ENCODE assay signal across 13 cellular contexts in the genomic region with DNA sequence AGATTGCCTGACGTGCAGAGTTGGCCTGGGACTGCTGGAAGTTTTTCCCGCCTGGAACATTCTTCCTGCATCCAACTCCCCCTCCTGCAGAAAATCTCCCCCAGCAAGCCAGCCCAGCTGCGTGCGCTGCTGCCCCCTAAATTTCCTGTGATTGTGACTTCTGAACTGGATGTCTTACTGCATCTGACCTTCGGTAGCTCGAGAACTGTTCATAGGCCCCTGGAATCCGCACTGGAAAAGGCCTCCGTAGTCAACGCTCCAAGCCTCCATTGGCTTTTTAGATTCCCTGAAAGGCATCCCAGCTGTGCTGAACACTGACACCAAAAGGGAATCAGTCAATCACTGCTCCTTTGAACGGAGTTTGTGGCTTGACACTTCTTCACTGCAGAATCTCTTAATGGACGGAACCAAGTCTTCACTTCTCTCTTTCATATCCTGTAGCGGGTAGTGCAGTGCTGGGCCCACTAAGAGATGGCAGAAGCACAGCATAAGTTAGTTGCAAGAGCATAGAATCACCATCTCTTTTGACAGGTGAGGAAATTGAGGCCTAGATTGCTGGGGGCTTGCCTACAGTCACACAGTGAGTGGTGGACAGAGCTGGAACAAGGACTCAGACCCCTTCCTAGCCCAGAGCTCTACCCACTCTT. TPM values are rescaled to one million over a fixed set of nuclear protein-coding genes. Genes with fewer than 3 reads are reported as not detected.
DNase-seq lines count a peak whose midpoint lies in the region; ATAC-seq and TF ChIP-seq lines count a peak whose summit lies in the region.
"Had no signal": no experiment of that assay in that cellular context is flagged by ENCODE, and none has a peak within 500 bp of the region (broad histone marks: within the 10 kb centered on the region; RNA-seq: fewer than 3 reads in every experiment).

No MANE protein-coding gene starts in this region.

- H2AFZ ChIP-seq in H9 (ENCODE audit: low read length) = no peak overlapping the region
- H2AFZ ChIP-seq: GM23248 had no signal

- H3K36me3 Mint-ChIP-seq in H9 (ENCODE audit: insufficient read depth in 1 of 3, low read depth in 3 of 3) = no peaks in the 10 kb centered on the region
- H3K36me3 Mint-ChIP-seq in memory B cell = peaks cover 1% of the 10 kb centered on the region
- no peaks in the 10 kb centered on the region for H3K36me3 Mint-ChIP-seq in activated T-helper 1 cell treated with anti-CD3 and anti-CD28 coated beads, Interleukin-12 subunit alpha, Interleukin-12 subunit beta, Interleukin-2, Interleukin-4 antibody, amounts not matched to agents 30 ng/mL and 10 ng/mL and 1 ng/mL, durations not matched to agents 14 hours and 24 hours and 36 hours (ENCODE audit: low read depth)

- H3K4me3 Mint-ChIP-seq in H9 (no peak overlapping the region; a peak in 1 of 5 replicates), memory B cell (no peak overlapping the region)
- no peak overlapping the region for H3K4me3 Mint-ChIP-seq in activated T-helper 1 cell treated with anti-CD3 and anti-CD28 coated beads, Interleukin-12 subunit alpha, Interleukin-12 subunit beta, Interleukin-2, Interleukin-4 antibody, amounts not matched to agents 30 ng/mL and 10 ng/mL and 1 ng/mL, durations not matched to agents 14 hours and 24 hours and 36 hours
- no peak overlapping the region for H3K4me3 Mint-ChIP-seq in stimulated activated naive CD8-positive, alpha-beta T cell treated with anti-CD3 and anti-CD28 coated beads, Interleukin-15, amount 100 ng/mL, for 72 hours
- H3K4me3 Mint-ChIP-seq: CD4-positive, alpha-beta T cell had no signal

- no peak overlapping the region for H2BK5ac ChIP-seq in H9 (ENCODE audit: insufficient read length, low read length)

- peak overlapping the region; percentile 32 for H3K23ac ChIP-seq in H9 (ENCODE audit: insufficient read length, low read depth, low read length)

- H3K9me3 Mint-ChIP-seq in H9 = peaks cover 0 to 4% of the 10 kb centered on the region in 2 experiments; a peak in 1 of 5 replicates
- H3K9me3 Mint-ChIP-seq in memory B cell = no peaks in the 10 kb centered on the region
- no peaks in the 10 kb centered on the region for H3K9me3 Mint-ChIP-seq in activated T-helper 1 cell treated with anti-CD3 and anti-CD28 coated beads, Interleukin-12 subunit alpha, Interleukin-12 subunit beta, Interleukin-2, Interleukin-4 antibody, amounts not matched to agents 30 ng/mL and 10 ng/mL and 1 ng/mL, durations not matched to agents 14 hours and 24 hours and 36 hours
- H3K9me3 Mint-ChIP-seq in stimulated activated naive CD8-positive, alpha-beta T cell treated with anti-CD3 and anti-CD28 coated beads, Interleukin-15, amount 100 ng/mL, for 72 hours = no peaks in the 10 kb centered on the region

- H3T11ph ChIP-seq in H9 (ENCODE audit: low read length) = no peak overlapping the region

- H2AK5ac ChIP-seq in H9 (ENCODE audit: insufficient read length, low read length) = no peak overlapping the region

- H3K9me3 ChIP-seq in BLaER1 = peaks cover 9% of the 10 kb centered on the region
- H3K9me3 ChIP-seq in H9 (ENCODE audit: control insufficient read depth, low read depth, low read length) = no peaks in the 10 kb centered on the region
- peaks cover 0 to 2% (median 0%) of the 10 kb centered on the region in 3 donors for H3K9me3 ChIP-seq in skeletal muscle tissue (ENCODE audit: control insufficient read depth in 3 of 3, low read length in 3 of 3)

- DNase-seq in H9 (no peak), memory B cell (ENCODE audit: low spot score in 2 of 2) (no peak), putamen (ENCODE audit: low spot score) (no peak)
- no peak for DNase-seq in activated T-helper 1 cell treated with anti-CD3 and anti-CD28 coated beads, Interleukin-12 subunit alpha, Interleukin-12 subunit beta, Interleukin-2, Interleukin-4 antibody, amounts not matched to agents 30 ng/mL and 10 ng/mL and 1 ng/mL, durations not matched to agents 14 hours and 24 hours and 36 hours (ENCODE audit: low spot score)
- no peak for DNase-seq in stimulated activated naive CD8-positive, alpha-beta T cell treated with anti-CD3 and anti-CD28 coated beads, Interleukin-15, amount 100 ng/mL, for 72 hours
- DNase-seq: CD4-positive, alpha-beta T cell; GM23248; NCI-H1417 treated with DMSO at 0.1 percent for 48 hours; NCI-H1930; NCI-H2171 treated with DMSO at 0.1 percent for 48 hours; NCI-H748 treated with DMSO at 0.1 percent for 48 hours had no signal

- WGBS in H9 (ENCODE audit: extremely low coverage, insufficient read length, low lambda C conversion rate) = no CpG with 5 or more reads among the region's 12 CpGs

- H3K79me1 ChIP-seq in H9 (ENCODE audit: insufficient read depth, low read depth, low read length, poor library complexity, severe bottlenecking) = no peaks in the 10 kb centered on the region

- H3K14ac ChIP-seq in H9 (ENCODE audit: insufficient read depth, low read length) = no peak overlapping the region

- H3K4me1 ChIP-seq in BLaER1 (peaks cover 93% of the 10 kb centered on the region), H9 (ENCODE audit: insufficient read depth, low read length) (peaks cover 3% of the 10 kb centered on the region; the same call in 1 of the 2 replicates), skeletal muscle tissue (ENCODE audit: control insufficient read depth in 3 of 3, insufficient read depth in 3 of 3, low read length in 3 of 3) (peaks cover 0 to 8% (median 0%) of the 10 kb centered on the region in 3 donors)

- H3K56ac ChIP-seq in H9 (ENCODE audit: insufficient read length, low read depth, low read length) = no peak overlapping the region

- H2BK15ac ChIP-seq in H9 (ENCODE audit: low read depth, low read length) = no peak overlapping the region

- no peak overlapping the region for H4K5ac ChIP-seq in H9 (ENCODE audit: insufficient read length, low read depth, low read length)

- H3K4me2 ChIP-seq in BLaER1 (peak overlapping the region; percentile 92), H9 (ENCODE audit: insufficient read depth, insufficient read length, low read length) (no peak overlapping the region)

- H3K36me3 ChIP-seq in BLaER1 (no peaks in the 10 kb centered on the region), skeletal muscle tissue (ENCODE audit: control insufficient read depth in 3 of 3, insufficient read depth in 3 of 3, low read length in 3 of 3) (no peaks in the 10 kb centered on the region)

- H4K91ac ChIP-seq in H9 (ENCODE audit: insufficient read length, low read depth, low read length) = no peak overlapping the region

- peaks cover 10 to 21% of the 10 kb centered on the region in 2 experiments for H3K4me1 Mint-ChIP-seq in H9
- H3K4me1 Mint-ChIP-seq in memory B cell = peaks cover 16% of the 10 kb centered on the region
- H3K4me1 Mint-ChIP-seq in activated T-helper 1 cell treated with anti-CD3 and anti-CD28 coated beads, Interleukin-12 subunit alpha, Interleukin-12 subunit beta, Interleukin-2, Interleukin-4 antibody, amounts not matched to agents 30 ng/mL and 10 ng/mL and 1 ng/mL, durations not matched to agents 14 hours and 24 hours and 36 hours (ENCODE audit: low read depth) = no peaks in the 10 kb centered on the region
- no peaks in the 10 kb centered on the region for H3K4me1 Mint-ChIP-seq in stimulated activated naive CD8-positive, alpha-beta T cell treated with anti-CD3 and anti-CD28 coated beads, Interleukin-15, amount 100 ng/mL, for 72 hours

- peak; percentile 79 for ATAC-seq in memory B cell (ENCODE audit: low read depth)
- no peak for ATAC-seq in stimulated activated naive CD8-positive, alpha-beta T cell treated with anti-CD3 and anti-CD28 coated beads, Interleukin-15, amount 100 ng/mL, for 72 hours

- H3K23me2 ChIP-seq in H9 (ENCODE audit: insufficient read length, low read depth, low read length, poor library complexity, severe bottlenecking) = no peaks in the 10 kb centered on the region

- H4K20me1 ChIP-seq in BLaER1 (no peaks in the 10 kb centered on the region), H9 (ENCODE audit: control insufficient read depth, insufficient read depth, insufficient read length) (no peaks in the 10 kb centered on the region)

- peak overlapping the region; percentile 70; the same call in 1 of the 2 replicates for H3K9ac ChIP-seq in BLaER1
- H3K9ac ChIP-seq in H9 (ENCODE audit: extremely low read depth, insufficient read length, low read length) = no peak overlapping the region
- H3K9ac ChIP-seq in skeletal muscle tissue (ENCODE audit: low read depth in 1 of 3, low read length in 3 of 3) = no peak overlapping the region
- H3K9ac ChIP-seq: GM23248 had no signal

- H3K4me3 ChIP-seq in BLaER1 = no peak overlapping the region
- no peak overlapping the region for H3K4me3 ChIP-seq in skeletal muscle tissue (ENCODE audit: low read length in 3 of 3)
- H3K4me3 ChIP-seq: GM23248 had no signal

- no peak overlapping the region for H4K8ac ChIP-seq in H9 (replicated peaks; ENCODE audit: insufficient read length, low read depth, low read length)

- no peak for TF ChIP-seq CTCF in H9 (conservative IDR thresholded peaks at IDR 0.05)

- no peak overlapping the region for H2BK12ac ChIP-seq in H9 (ENCODE audit: insufficient read length, low read depth, low read length)

- no peak overlapping the region for H3K4ac ChIP-seq in H9 (ENCODE audit: low read depth, low read length)

- H3K18ac ChIP-seq in H9 (ENCODE audit: insufficient read length, low read depth, low read length) = no peak overlapping the region

- H3K27me3 Mint-ChIP-seq in H9 (ENCODE audit: low read depth) (peaks cover 16% of the 10 kb centered on the region), memory B cell (peaks cover 6% of the 10 kb centered on the region)
- H3K27me3 Mint-ChIP-seq in activated T-helper 1 cell treated with anti-CD3 and anti-CD28 coated beads, Interleukin-12 subunit alpha, Interleukin-12 subunit beta, Interleukin-2, Interleukin-4 antibody, amounts not matched to agents 30 ng/mL and 10 ng/mL and 1 ng/mL, durations not matched to agents 14 hours and 24 hours and 36 hours (ENCODE audit: insufficient read depth) = peaks cover 6% of the 10 kb centered on the region
- H3K27me3 Mint-ChIP-seq in stimulated activated naive CD8-positive, alpha-beta T cell treated with anti-CD3 and anti-CD28 coated beads, Interleukin-15, amount 100 ng/mL, for 72 hours = peaks cover 18% of the 10 kb centered on the region

- H3K79me2 ChIP-seq in H9 (ENCODE audit: insufficient read depth, low read length) = no peaks in the 10 kb centered on the region

- H2BK120ac ChIP-seq in H9 (ENCODE audit: low read depth, low read length, poor library complexity, severe bottlenecking) = no peak overlapping the region

- H3K27me3 ChIP-seq in BLaER1 (no peaks in the 10 kb centered on the region), H9 (ENCODE audit: insufficient read depth, low read length) (no peaks in the 10 kb centered on the region), skeletal muscle tissue (ENCODE audit: control insufficient read depth in 3 of 3, insufficient read depth in 3 of 3, low read length in 3 of 3) (peaks cover 0 to 6% (median 5%) of the 10 kb centered on the region in 3 donors)

- intact Hi-C loops in activated T-helper 1 cell treated with anti-CD3 and anti-CD28 coated beads, Interleukin-12 subunit alpha, Interleukin-12 subunit beta, Interleukin-2, Interleukin-4 antibody, amounts not matched to agents 30 ng/mL and 10 ng/mL and 1 ng/mL, durations not matched to agents 14 hours and 24 hours and 36 hours (cut with micrococcal nuclease) = no loop called here

- H2BK20ac ChIP-seq in H9 (ENCODE audit: low read depth, low read length, poor library complexity, severe bottlenecking) = no peak overlapping the region

- peak overlapping the region; percentile 80 for H3K27ac ChIP-seq in BLaER1
- no peak overlapping the region for H3K27ac ChIP-seq in H9 (ENCODE audit: insufficient read length, low read depth, low read length)
- H3K27ac ChIP-seq in skeletal muscle tissue (ENCODE audit: low read depth, low read length) = peak overlapping the region; percentile 21
- H3K27ac ChIP-seq: GM23248 had no signal

- H3K27ac Mint-ChIP-seq in H9 (peak overlapping the region in 2 of 3 experiments; percentile 24 to 52; a peak in 4 of 7 replicates), memory B cell (no peak overlapping the region)
- H3K27ac Mint-ChIP-seq in activated T-helper 1 cell treated with anti-CD3 and anti-CD28 coated beads, Interleukin-12 subunit alpha, Interleukin-12 subunit beta, Interleukin-2, Interleukin-4 antibody, amounts not matched to agents 30 ng/mL and 10 ng/mL and 1 ng/mL, durations not matched to agents 14 hours and 24 hours and 36 hours = no peak overlapping the region
- no peak overlapping the region for H3K27ac Mint-ChIP-seq in stimulated activated naive CD8-positive, alpha-beta T cell treated with anti-CD3 and anti-CD28 coated beads, Interleukin-15, amount 100 ng/mL, for 72 hours
- H3K27ac Mint-ChIP-seq: CD4-positive, alpha-beta T cell had no signal

RNA-seq across cellular contexts. Expression of a gene that starts 14.2 kb away (rescaled TPM):
- total RNA-seq in H9 (2021) (0.42 and 0.53 TPM in 2 replicates), skeletal muscle tissue (1.0 TPM)
- total RNA-seq in activated T-helper 1 cell treated with anti-CD3 and anti-CD28 coated beads, Interleukin-12 subunit alpha, Interleukin-12 subunit beta, Interleukin-2, Interleukin-4 antibody, amounts not matched to agents 30 ng/mL and 10 ng/mL and 1 ng/mL, durations not matched to agents 14 hours and 24 hours and 36 hours = not detected in 2 replicates

Comparison
In these comparisons a context has a peak if more than half of its experiments do, and no peak if none do; other contexts are left out.
1. H3K27ac Mint-ChIP-seq: peak in H9 (2 of 3); none in memory B cell (single experiment), activated T-helper 1 cell treated with anti-CD3 and anti-CD28 coated beads, Interleukin-12 subunit alpha, Interleukin-12 subunit beta, Interleukin-2, Interleukin-4 antibody, amounts not matched to agents 30 ng/mL and 10 ng/mL and 1 ng/mL, durations not matched to agents 14 hours and 24 hours and 36 hours (single experiment) and stimulated activated naive CD8-positive, alpha-beta T cell treated with anti-CD3 and anti-CD28 coated beads, Interleukin-15, amount 100 ng/mL, for 72 hours (0 of 2).